Comparison of ENCODE assay signal across 1 cellular context in genomic region chr5:145946112-145946861, GRCh38.
TF ChIP-seq lines count a peak whose summit lies in the region.

No MANE protein-coding gene starts in this region.

TF ChIP-seq in HEK293, 187 proteins besides CTCF, POLR2A, EP300 and RAD21 (continued from another document and continues in another):
- TF ChIP-seq PRDM10 (tag by site-specific recombination; IDR thresholded peaks at IDR 0.05) (peak; percentile 82), RBAK (tag by site-specific recombination; IDR thresholded peaks at IDR 0.05) (no peak), ZFP37 (tag by site-specific recombination; IDR thresholded peaks at IDR 0.05) (0 out of 2 replicates have a peak, but pooled peaks have one; percentile 72), HOXC10 (CRISPR knock-in tag; IDR thresholded peaks at IDR 0.05) (no peak), ZNF335 (tag by site-specific recombination; conservative IDR thresholded peaks at IDR 0.05) (peak; percentile 46), ZNF837 (tag by site-specific recombination; IDR thresholded peaks at IDR 0.05) (no peak), SETDB1 (IDR thresholded peaks at IDR 0.05; ENCODE audit: insufficient read length, low read length) (no peak), ZBTB8A (tag by site-specific recombination; IDR thresholded peaks at IDR 0.05) (no peak), ZNF157 (tag by site-specific recombination; IDR thresholded peaks at IDR 0.05) (no peak), KLF8 (tag by site-specific recombination; IDR thresholded peaks at IDR 0.05) (peak; percentile 65), HIC1 (tag by site-specific recombination; IDR thresholded peaks at IDR 0.05) (no peak; the same call in 1 of the 2 replicates), ZNF792 (tag by site-specific recombination; IDR thresholded peaks at IDR 0.05) (no peak), ZNF37A (tag by site-specific recombination; IDR thresholded peaks at IDR 0.05) (no peak), ZNF449 (tag by site-specific recombination; IDR thresholded peaks at IDR 0.05) (peak; percentile 59; the same call in 1 of the 2 replicates), ZBTB1 (tag by site-specific recombination; IDR thresholded peaks at IDR 0.05) (peak; percentile 49; the same call in 1 of the 2 replicates), ZNF211 (tag by site-specific recombination; IDR thresholded peaks at IDR 0.05; ENCODE audit: low read depth) (no peak), REPIN1 (tag by site-specific recombination; IDR thresholded peaks at IDR 0.05; ENCODE audit: low read depth) (no peak), KLF7 (tag by site-specific recombination; IDR thresholded peaks at IDR 0.05; ENCODE audit: borderline replicate concordance) (no peak), ZNF610 (tag by site-specific recombination; IDR thresholded peaks at IDR 0.05; ENCODE audit: borderline replicate concordance) (no peak), IKZF3 (tag by site-specific recombination; IDR thresholded peaks at IDR 0.05) (peak; percentile 63; the same call in 1 of the 2 replicates), ZNF548 (tag by site-specific recombination; IDR thresholded peaks at IDR 0.05) (no peak), HOXA7 (CRISPR knock-in tag; IDR thresholded peaks at IDR 0.05; ENCODE audit: borderline replicate concordance) (no peak), ZNF629 (tag by site-specific recombination; IDR thresholded peaks at IDR 0.05) (peak; percentile 99), ZFP41 (tag by site-specific recombination; IDR thresholded peaks at IDR 0.05; ENCODE audit: borderline replicate concordance) (no peak), ZNF776 (tag by site-specific recombination; IDR thresholded peaks at IDR 0.05; ENCODE audit: borderline replicate concordance) (no peak), ZNF561 (tag by site-specific recombination; IDR thresholded peaks at IDR 0.05; ENCODE audit: borderline replicate concordance) (no peak), ZNF341 (tag by site-specific recombination; IDR thresholded peaks at IDR 0.05; ENCODE audit: low read depth) (no peak), ZSCAN5A (tag by site-specific recombination; IDR thresholded peaks at IDR 0.05) (no peak), ZNF184 (tag by site-specific recombination; IDR thresholded peaks at IDR 0.05) (0 out of 2 replicates have a peak, but pooled peaks have one; percentile 52), ZNF354C (tag by site-specific recombination; IDR thresholded peaks at IDR 0.05; ENCODE audit: borderline replicate concordance, low read depth) (no peak), OVOL3 (tag by site-specific recombination; IDR thresholded peaks at IDR 0.05) (no peak), BCL11A (tag by site-specific recombination; IDR thresholded peaks at IDR 0.05; ENCODE audit: low read depth) (peak; percentile 39; the same call in 1 of the 2 replicates), ZNF175 (tag by site-specific recombination; IDR thresholded peaks at IDR 0.05) (no peak), ZNF677 (tag by site-specific recombination; IDR thresholded peaks at IDR 0.05) (no peak), ZNF530 (tag by site-specific recombination; IDR thresholded peaks at IDR 0.05; ENCODE audit: low read depth) (no peak), ZNF501 (tag by site-specific recombination; IDR thresholded peaks at IDR 0.05) (no peak), ZNF624 (tag by site-specific recombination; IDR thresholded peaks at IDR 0.05) (no peak), BCL11B (tag by site-specific recombination; IDR thresholded peaks at IDR 0.05; ENCODE audit: low read depth) (no peak), ZNF324 (tag by site-specific recombination; IDR thresholded peaks at IDR 0.05) (peak; percentile 66; the same call in 1 of the 2 replicates), ZNF121 (tag by site-specific recombination; IDR thresholded peaks at IDR 0.05) (no peak), ZNF394 (tag by site-specific recombination; IDR thresholded peaks at IDR 0.05; ENCODE audit: borderline replicate concordance) (peak; percentile 77; the same call in 1 of the 2 replicates)
- TF ChIP-seq, protein P1, sequence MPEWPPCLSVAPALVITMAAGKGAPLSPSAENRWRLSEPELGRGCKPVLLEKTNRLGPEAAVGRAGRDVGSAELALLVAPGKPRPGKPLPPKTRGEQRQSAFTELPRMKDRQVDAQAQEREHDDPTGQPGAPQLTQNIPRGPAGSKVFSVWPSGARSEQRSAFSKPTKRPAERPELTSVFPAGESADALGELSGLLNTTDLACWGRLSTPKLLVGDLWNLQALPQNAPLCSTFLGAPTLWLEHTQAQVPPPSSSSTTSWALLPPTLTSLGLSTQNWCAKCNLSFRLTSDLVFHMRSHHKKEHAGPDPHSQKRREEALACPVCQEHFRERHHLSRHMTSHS (tag by site-specific recombination; IDR thresholded peaks at IDR 0.05), result no peak
- TF ChIP-seq, protein P2, sequence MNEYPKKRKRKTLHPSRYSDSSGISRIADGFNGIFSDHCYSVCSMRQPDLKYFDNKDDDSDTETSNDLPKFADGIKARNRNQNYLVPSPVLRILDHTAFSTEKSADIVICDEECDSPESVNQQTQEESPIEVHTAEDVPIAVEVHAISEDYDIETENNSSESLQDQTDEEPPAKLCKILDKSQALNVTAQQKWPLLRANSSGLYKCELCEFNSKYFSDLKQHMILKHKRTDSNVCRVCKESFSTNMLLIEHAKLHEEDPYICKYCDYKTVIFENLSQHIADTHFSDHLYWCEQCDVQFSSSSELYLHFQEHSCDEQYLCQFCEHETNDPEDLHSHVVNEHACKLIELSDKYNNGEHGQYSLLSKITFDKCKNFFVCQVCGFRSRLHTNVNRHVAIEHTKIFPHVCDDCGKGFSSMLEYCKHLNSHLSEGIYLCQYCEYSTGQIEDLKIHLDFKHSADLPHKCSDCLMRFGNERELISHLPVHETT (tag by site-specific recombination; IDR thresholded peaks at IDR 0.05), result peak; percentile 84
- TF ChIP-seq, protein P3, sequence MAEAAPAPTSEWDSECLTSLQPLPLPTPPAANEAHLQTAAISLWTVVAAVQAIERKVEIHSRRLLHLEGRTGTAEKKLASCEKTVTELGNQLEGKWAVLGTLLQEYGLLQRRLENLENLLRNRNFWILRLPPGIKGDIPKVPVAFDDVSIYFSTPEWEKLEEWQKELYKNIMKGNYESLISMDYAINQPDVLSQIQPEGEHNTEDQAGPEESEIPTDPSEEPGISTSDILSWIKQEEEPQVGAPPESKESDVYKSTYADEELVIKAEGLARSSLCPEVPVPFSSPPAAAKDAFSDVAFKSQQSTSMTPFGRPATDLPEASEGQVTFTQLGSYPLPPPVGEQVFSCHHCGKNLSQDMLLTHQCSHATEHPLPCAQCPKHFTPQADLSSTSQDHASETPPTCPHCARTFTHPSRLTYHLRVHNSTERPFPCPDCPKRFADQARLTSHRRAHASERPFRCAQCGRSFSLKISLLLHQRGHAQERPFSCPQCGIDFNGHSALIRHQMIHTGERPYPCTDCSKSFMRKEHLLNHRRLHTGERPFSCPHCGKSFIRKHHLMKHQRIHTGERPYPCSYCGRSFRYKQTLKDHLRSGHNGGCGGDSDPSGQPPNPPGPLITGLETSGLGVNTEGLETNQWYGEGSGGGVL (tag by site-specific recombination; IDR thresholded peaks at IDR 0.05), result peak; percentile 52
- TF ChIP-seq, protein P4, sequence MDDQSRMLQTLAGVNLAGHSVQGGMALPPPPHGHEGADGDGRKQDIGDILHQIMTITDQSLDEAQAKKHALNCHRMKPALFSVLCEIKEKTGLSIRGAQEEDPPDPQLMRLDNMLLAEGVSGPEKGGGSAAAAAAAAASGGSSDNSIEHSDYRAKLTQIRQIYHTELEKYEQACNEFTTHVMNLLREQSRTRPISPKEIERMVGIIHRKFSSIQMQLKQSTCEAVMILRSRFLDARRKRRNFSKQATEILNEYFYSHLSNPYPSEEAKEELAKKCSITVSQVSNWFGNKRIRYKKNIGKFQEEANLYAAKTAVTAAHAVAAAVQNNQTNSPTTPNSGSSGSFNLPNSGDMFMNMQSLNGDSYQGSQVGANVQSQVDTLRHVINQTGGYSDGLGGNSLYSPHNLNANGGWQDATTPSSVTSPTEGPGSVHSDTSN (CRISPR knock-in tag; IDR thresholded peaks at IDR 0.05), result no peak
- TF ChIP-seq, protein P5, sequence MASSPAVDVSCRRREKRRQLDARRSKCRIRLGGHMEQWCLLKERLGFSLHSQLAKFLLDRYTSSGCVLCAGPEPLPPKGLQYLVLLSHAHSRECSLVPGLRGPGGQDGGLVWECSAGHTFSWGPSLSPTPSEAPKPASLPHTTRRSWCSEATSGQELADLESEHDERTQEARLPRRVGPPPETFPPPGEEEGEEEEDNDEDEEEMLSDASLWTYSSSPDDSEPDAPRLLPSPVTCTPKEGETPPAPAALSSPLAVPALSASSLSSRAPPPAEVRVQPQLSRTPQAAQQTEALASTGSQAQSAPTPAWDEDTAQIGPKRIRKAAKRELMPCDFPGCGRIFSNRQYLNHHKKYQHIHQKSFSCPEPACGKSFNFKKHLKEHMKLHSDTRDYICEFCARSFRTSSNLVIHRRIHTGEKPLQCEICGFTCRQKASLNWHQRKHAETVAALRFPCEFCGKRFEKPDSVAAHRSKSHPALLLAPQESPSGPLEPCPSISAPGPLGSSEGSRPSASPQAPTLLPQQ (tag by site-specific recombination; IDR thresholded peaks at IDR 0.05), result peak; percentile 79
- TF ChIP-seq, protein P6, sequence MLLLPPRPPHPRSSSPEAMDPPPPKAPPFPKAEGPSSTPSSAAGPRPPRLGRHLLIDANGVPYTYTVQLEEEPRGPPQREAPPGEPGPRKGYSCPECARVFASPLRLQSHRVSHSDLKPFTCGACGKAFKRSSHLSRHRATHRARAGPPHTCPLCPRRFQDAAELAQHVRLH (tag by site-specific recombination; IDR thresholded peaks at IDR 0.05), result no peak
- TF ChIP-seq, protein P7, sequence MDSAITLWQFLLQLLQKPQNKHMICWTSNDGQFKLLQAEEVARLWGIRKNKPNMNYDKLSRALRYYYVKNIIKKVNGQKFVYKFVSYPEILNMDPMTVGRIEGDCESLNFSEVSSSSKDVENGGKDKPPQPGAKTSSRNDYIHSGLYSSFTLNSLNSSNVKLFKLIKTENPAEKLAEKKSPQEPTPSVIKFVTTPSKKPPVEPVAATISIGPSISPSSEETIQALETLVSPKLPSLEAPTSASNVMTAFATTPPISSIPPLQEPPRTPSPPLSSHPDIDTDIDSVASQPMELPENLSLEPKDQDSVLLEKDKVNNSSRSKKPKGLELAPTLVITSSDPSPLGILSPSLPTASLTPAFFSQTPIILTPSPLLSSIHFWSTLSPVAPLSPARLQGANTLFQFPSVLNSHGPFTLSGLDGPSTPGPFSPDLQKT (IDR thresholded peaks at IDR 0.05; ENCODE audit: borderline replicate concordance, low read depth, low read length), result no peak
